14 cellular contexts compared by ENCODE assay signal in genomic region chr1:39170731-39171375, GRCh38. TPM values are rescaled to one million over a fixed set of nuclear protein-coding genes. Genes with fewer than 3 reads are reported as not detected.
DNase-seq lines count a peak whose midpoint lies in the region; ATAC-seq, FAIRE-seq and TF ChIP-seq lines count a peak whose summit lies in the region.
"Had no signal": no experiment of that assay in that cellular context is flagged by ENCODE, and none has a peak within 500 bp of the region (broad histone marks: within the 10 kb centered on the region; RNA-seq: fewer than 3 reads in every experiment).

No MANE protein-coding gene starts in this region.

- DNase-seq in DMS114 treated with DMSO at 0.1 percent for 48 hours (lab: John Stamatoyannopoulos, UW; ENCODE audit: unreplicated experiment), result peak; percentile 65
- DNase-seq in NCI-H187 treated with DMSO at 0.1 percent for 48 hours (lab: John Stamatoyannopoulos, UW), result peak; percentile 92
- DNase-seq in myocyte (ENCODE audit: low read depth), result peak; percentile 96
- DNase-seq in middle frontal gyrus (ENCODE audit: extremely low spot score, low spot score), result no peak
- DNase-seq in BE2C, result no peak
- no peak for DNase-seq in small intestine
- DNase-seq: activated CD8-positive, alpha-beta memory T cell treated with anti-CD3 and anti-CD28 coated beads, Interleukin-2, amount 10 ng/mL, durations not matched to agents 7 days and 5 days; foreskin melanocyte; natural killer cell had no signal

- H3K36me3 ChIP-seq in BE2C, result no peaks in the 10 kb centered on the region
- H3K36me3 ChIP-seq in small intestine (ENCODE audit: control insufficient read depth in 2 of 2, insufficient read depth in 2 of 2, low read length in 2 of 2), result no peaks in the 10 kb centered on the region

- TF ChIP-seq CTCF in VCaP (conservative IDR thresholded peaks at IDR 0.05) (no peak), BE2C (IDR thresholded peaks at IDR 0.05; ENCODE audit: low read depth, low read length) (no peak)

- FAIRE-seq in small intestine (lab: Jason Lieb, UNC), result no peak
- FAIRE-seq: bronchial epithelial cell had no signal

- WGBS in small intestine, 3 donors, result 75 to 83% (median 80%) methylated on average over 6 of the region's 6 CpGs

- no peak for ATAC-seq in HG03159 (IDR thresholded peaks at IDR 0.05; ENCODE audit: unreplicated experiment)
- ATAC-seq: activated CD8-positive, alpha-beta memory T cell treated with anti-CD3 and anti-CD28 coated beads, Interleukin-2, amount 10 ng/mL, durations not matched to agents 7 days and 5 days; natural killer cell had no signal

- H3K27me3 ChIP-seq in BE2C, result no peaks in the 10 kb centered on the region
- H3K27me3 ChIP-seq in small intestine (ENCODE audit: control insufficient read depth in 2 of 2, insufficient read depth in 2 of 2, low read length in 2 of 2), result no peaks in the 10 kb centered on the region

- H3K9me3 ChIP-seq in BE2C (no peaks in the 10 kb centered on the region), small intestine (ENCODE audit: control insufficient read depth, low read depth) (no peaks in the 10 kb centered on the region)

- no peak overlapping the region for H3K4me3 ChIP-seq in BE2C (ENCODE audit: low read depth, low read length)
- no peak overlapping the region for H3K4me3 ChIP-seq in small intestine (ENCODE audit: low read depth in 1 of 2, low read length in 2 of 2)

- H3K27ac ChIP-seq in VCaP, result peak overlapping the region; percentile 71
- H3K27ac ChIP-seq in small intestine (ENCODE audit: low read depth in 1 of 2, low read length in 1 of 2), result peak overlapping the region in 1 of 2 donors; percentile 49
- H3K27ac ChIP-seq: C4-2B, HL-60 had no signal

- no peaks in the 10 kb centered on the region for H3K4me1 ChIP-seq in BE2C
- H3K4me1 ChIP-seq in small intestine (ENCODE audit: control insufficient read depth in 2 of 2, insufficient read depth in 1 of 2, low read depth in 1 of 2, low read length in 1 of 2), result peaks cover 0 to 11% of the 10 kb centered on the region in 2 donors

RNA-seq across cellular contexts. Expression of gene MACF1, which starts 33.6 kb away (rescaled TPM):
- 803 and 838 TPM in 2 replicates for total RNA-seq in myocyte
- 293 TPM for polyA plus RNA-seq in myocyte (2012)
- polyA plus RNA-seq in BE2C (2012; ENCODE audit: insufficient read depth, insufficient read length, low read depth), result 24.3 TPM
- polyA plus RNA-seq in small intestine, result 10 to 100 TPM; 18.1 to 47.8 (median 21.3) TPM

Comparison
In these comparisons a context has a peak if more than half of its experiments do, and no peak if none do; other contexts are left out.
1. DNase-seq: peak in DMS114 treated with DMSO at 0.1 percent for 48 hours (single experiment), NCI-H187 treated with DMSO at 0.1 percent for 48 hours (single experiment) and myocyte (single experiment); none in middle frontal gyrus (single experiment), BE2C (single experiment) and small intestine (single experiment).